In genomic region chr7:112454191-112454590, GRCh38 we compare ENCODE assay signal across 7 cellular contexts. TPM values are rescaled to one million over a fixed set of nuclear protein-coding genes. Genes with fewer than 3 reads are reported as not detected.
DNase-seq lines count a peak whose midpoint lies in the region; ATAC-seq and TF ChIP-seq lines count a peak whose summit lies in the region.
"Not testable (repeated sequence)": the region's sequence is repeated elsewhere in the genome, so short reads cannot be mapped to it uniquely, and the experiment has no call there.

No MANE protein-coding gene starts in this region.

- peak overlapping the region; percentile 46 for H3K4me3 Mint-ChIP-seq in chondrocyte (ENCODE audit: unreplicated experiment)

- H3K27ac ChIP-seq in GM23248 (peak overlapping the region; percentile 95), lower lobe of right lung (peak overlapping the region; percentile 18), testis (peak overlapping the region; percentile 99 to 100)

- not testable (repeated sequence) for TF ChIP-seq POLR2A in testis (IDR thresholded peaks at IDR 0.05)

- H3K27ac Mint-ChIP-seq in chondrocyte (ENCODE audit: unreplicated experiment): peak overlapping the region; percentile 100

- not testable (repeated sequence) for H2AFZ ChIP-seq in GM23248

- not testable (repeated sequence) for ATAC-seq in lower lobe of right lung

- H3K27me3 Mint-ChIP-seq in chondrocyte (ENCODE audit: low read depth): not testable (repeated sequence)

- intact Hi-C loops in lower lobe of right lung (cut with DNase I); testis (cut with DNase I; ENCODE audit: low total_unique reads): not testable (repeated sequence)

- peak overlapping the region; percentile 95 for H3K4me3 ChIP-seq in GM23248
- H3K4me3 ChIP-seq in adipocyte (ENCODE audit: low read length): peak overlapping the region; percentile 100
- H3K4me3 ChIP-seq in fibroblast of the aortic adventitia (ENCODE audit: low read depth, low read length): peak overlapping the region; percentile 37
- not testable (repeated sequence) for H3K4me3 ChIP-seq in lower lobe of right lung, testis
- peak overlapping the region; percentile 99 for H3K4me3 ChIP-seq in retinal pigment epithelial cell (ENCODE audit: low read length)

- not testable (repeated sequence) for H3K9me3 Mint-ChIP-seq in chondrocyte (ENCODE audit: low read depth)

- in situ Hi-C loops in GM23248 (cut with MboI): not testable (repeated sequence)

- WGBS in GM23248 (ENCODE audit: low coverage in 1 of 2, low lambda C conversion rate in 2 of 2, missing lambda C conversion rate in 2 of 2), 2 experiments: 59 to 62% methylated on average over 6 of the region's 6 CpGs
- WGBS in testis, 2 donors: 66 to 72% methylated on average over 6 of the region's 6 CpGs

- not testable (repeated sequence) for H3K9me3 ChIP-seq in GM23248 (ENCODE audit: low read depth); adipocyte (ENCODE audit: control insufficient read depth, low read length); lower lobe of right lung; testis

- not testable (repeated sequence) for H3K27me3 ChIP-seq in GM23248 (replicated peaks; ENCODE audit: insufficient read depth); adipocyte (replicated peaks; ENCODE audit: control insufficient read depth, insufficient read depth, low read length); lower lobe of right lung (ENCODE audit: low read depth); testis

- H3K9me2 ChIP-seq in GM23248 (ENCODE audit: insufficient read depth): not testable (repeated sequence)

- peaks cover 17% of the 10 kb centered on the region for H3K36me3 Mint-ChIP-seq in chondrocyte (ENCODE audit: low read depth)

- H3K9ac ChIP-seq in GM23248 (peak overlapping the region; percentile 98), adipocyte (ENCODE audit: low read length) (peak overlapping the region; percentile 98)

- peaks cover 40% of the 10 kb centered on the region for H3K4me1 Mint-ChIP-seq in chondrocyte (ENCODE audit: low read depth)

- peaks cover 88% of the 10 kb centered on the region for H3K79me2 ChIP-seq in GM23248 (ENCODE audit: insufficient read depth)

- H4K20me1 ChIP-seq in GM23248 (ENCODE audit: insufficient read depth): peaks cover 17% of the 10 kb centered on the region; the same call in 1 of the 2 replicates

- DNase-seq in GM23248: peak; percentile 17
- DNase-seq in adipocyte (ENCODE audit: low read depth); chondrocyte (ENCODE audit: low spot score); fibroblast of the aortic adventitia (ENCODE audit: low read depth); lower lobe of right lung; retinal pigment epithelial cell (ENCODE audit: low read depth); testis: not testable (repeated sequence)

- peak; percentile 9 for TF ChIP-seq CTCF in chondrocyte (IDR thresholded peaks at IDR 0.05)
- not testable (repeated sequence) for TF ChIP-seq CTCF in fibroblast of the aortic adventitia (IDR thresholded peaks at IDR 0.05; ENCODE audit: insufficient read depth, low read length); lower lobe of right lung (IDR thresholded peaks at IDR 0.05); retinal pigment epithelial cell (conservative IDR thresholded peaks at IDR 0.05; ENCODE audit: low read depth, low read length); testis (IDR thresholded peaks at IDR 0.05)

- peaks cover 33% of the 10 kb centered on the region for H3F3A ChIP-seq in GM23248 (ENCODE audit: insufficient read depth)

- peak overlapping the region; percentile 97 for H3K4me2 ChIP-seq in GM23248 (ENCODE audit: unreplicated experiment)

- H3K36me3 ChIP-seq in GM23248 (ENCODE audit: low read depth) (peaks cover 45% of the 10 kb centered on the region), adipocyte (ENCODE audit: control insufficient read depth, insufficient read depth, low read length, severe bottlenecking) (peaks cover 37% of the 10 kb centered on the region), lower lobe of right lung (peaks cover 38% of the 10 kb centered on the region)
- H3K36me3 ChIP-seq in testis (ENCODE audit: low read depth, missing control alignments): not testable (repeated sequence)

- H3K4me1 ChIP-seq in GM23248 (ENCODE audit: insufficient read depth) (peaks cover 30% of the 10 kb centered on the region), adipocyte (ENCODE audit: control insufficient read depth, insufficient read depth, low read length) (peaks cover 30% of the 10 kb centered on the region), lower lobe of right lung (peaks cover 38% of the 10 kb centered on the region), testis (peaks cover 15% of the 10 kb centered on the region)

RNA-seq across cellular contexts. Expression of gene IFRD1, which starts 3.9 kb away (rescaled TPM):
- 61.4 and 75.5 TPM in 2 replicates for total RNA-seq in GM23248 (2014; rRNA removed; shearing (Covaris generic))
- 71.9 and 73.9 TPM in 2 replicates for polyA plus RNA-seq in GM23248 (2016; fragmentation: Nextera tagmentation; extraction: Ambion mirVana)
- 69.2 to 108 TPM (median 106 TPM) in 3 replicates for total RNA-seq in chondrocyte
- 49.5 and 92.7 TPM in 2 replicates for total RNA-seq in fibroblast of the aortic adventitia (ENCODE audit: low replicate concordance)
- 46.9 TPM for total RNA-seq in lower lobe of right lung
- total RNA-seq in testis: 10 to 100 TPM; 84.7 to 99.8 TPM
- 50.9 TPM for polyA plus RNA-seq in testis (ENCODE audit: insufficient read depth, low read depth, low replicate concordance)

RNA-seq across cellular contexts. Expression of gene LSMEM1, which starts 26.6 kb away (rescaled TPM):
- not detected in 2 replicates for total RNA-seq in GM23248 (2014; rRNA removed; shearing (Covaris generic))
- polyA plus RNA-seq in GM23248 (2016; fragmentation: Nextera tagmentation; extraction: Ambion mirVana) (0.27 and 0.39 TPM in 2 replicates), testis (ENCODE audit: insufficient read depth, low read depth, low replicate concordance) (7.5 TPM)
- total RNA-seq in chondrocyte (1.5 to 4.0 TPM (median 3.3 TPM) in 3 replicates), fibroblast of the aortic adventitia (ENCODE audit: low replicate concordance) (0.27 TPM in 1 of 2 replicates, not detected in the other), lower lobe of right lung (3.0 TPM), testis (1 to 10 TPM; 1.5 to 3.0 TPM)

Comparison
In these comparisons a context has a peak if more than half of its experiments do, and no peak if none do; other contexts are left out.
1. H3K27ac ChIP-seq: peak in every context shown above with its lines; median percentile 100 in testis; 95 in GM23248; 18 in lower lobe of right lung.